In genomic region chr19:50565984-50566903, GRCh38 we compare ENCODE assay signal across 13 cellular contexts. TPM values are rescaled to one million over a fixed set of nuclear protein-coding genes. Genes with fewer than 3 reads are reported as not detected.
DNase-seq lines count a peak whose midpoint lies in the region; ATAC-seq, FAIRE-seq and TF ChIP-seq lines count a peak whose summit lies in the region.
"Had no signal": no experiment of that assay in that cellular context is flagged by ENCODE, and none has a peak within 500 bp of the region (broad histone marks: within the 10 kb centered on the region; RNA-seq: fewer than 3 reads in every experiment).

No MANE protein-coding gene starts in this region.

- no peaks in the 10 kb centered on the region for H4K20me1 ChIP-seq in astrocyte (ENCODE audit: insufficient read depth, low read length)

- no peak for ATAC-seq in HG02885 (IDR thresholded peaks at IDR 0.05; ENCODE audit: poor library complexity, unreplicated experiment)
- ATAC-seq: activated CD4-positive, CD25-positive, alpha-beta regulatory T cell treated with anti-CD3 and anti-CD28 coated beads, Interleukin-2, amount 50 U/mL, for 24 hours had no signal

- DNase-seq in 8988T (peak; percentile 33), GM12865 (ENCODE audit: low read depth) (peak; percentile 16), astrocyte (ENCODE audit: low read depth) (no peak), pons (ENCODE audit: low spot score) (no peak), GF-D8 (lab: John Stamatoyannopoulos, UW) (no peak), GM19238 (ENCODE audit: insufficient read length, low spot score) (no peak)
- DNase-seq: NCI-H1694 treated with DMSO at 0.1 percent for 48 hours had no signal

- no peak for FAIRE-seq in astrocyte (lab: Jason Lieb, UNC)

- TF ChIP-seq CTCF in GM12865 (IDR thresholded peaks at IDR 0.05; ENCODE audit: insufficient read depth, low read depth, low read length, missing control alignments): no peak
- TF ChIP-seq CTCF in astrocyte (IDR thresholded peaks at IDR 0.05; ENCODE audit: insufficient read depth, low read depth, low read length): no peak
- no peak for TF ChIP-seq CTCF in nephron (IDR thresholded peaks at IDR 0.05; ENCODE audit: unreplicated experiment in 3 of 3)

- H3K36me3 Mint-ChIP-seq in astrocyte (ENCODE audit: low read depth, unreplicated experiment): no peaks in the 10 kb centered on the region
- H3K36me3 Mint-ChIP-seq in nephron (ENCODE audit: low read depth): no peaks in the 10 kb centered on the region

- H3K4me2 ChIP-seq in astrocyte (ENCODE audit: low read length): peak overlapping the region; percentile 22

- H3K4me3 ChIP-seq in GM12865 (ENCODE audit: low read depth, low read length): no peak overlapping the region; the same call in 1 of the 2 replicates
- no peak overlapping the region for H3K4me3 ChIP-seq in astrocyte (ENCODE audit: insufficient read depth, low read depth, low read length)

- H3K9me3 ChIP-seq in astrocyte (ENCODE audit: insufficient read depth, low read depth, low read length): no peaks in the 10 kb centered on the region
- H3K9me3 ChIP-seq: neutrophil had no signal

- H3K4me1 ChIP-seq in astrocyte (ENCODE audit: insufficient read depth, low read length): no peaks in the 10 kb centered on the region

- H3K27ac Mint-ChIP-seq in astrocyte (ENCODE audit: unreplicated experiment) (no peak overlapping the region), nephron (peak overlapping the region; percentile 29 to 50 (median 43))

- H3K27ac ChIP-seq in astrocyte (ENCODE audit: low read depth, low read length): no peak overlapping the region
- H3K27ac ChIP-seq: coronary artery, neutrophil had no signal

- H3K27me3 Mint-ChIP-seq in astrocyte (ENCODE audit: low read depth, unreplicated experiment): no peaks in the 10 kb centered on the region
- H3K27me3 Mint-ChIP-seq in nephron (ENCODE audit: low read depth): peaks cover 59% of the 10 kb centered on the region

- H3K4me1 Mint-ChIP-seq in astrocyte (ENCODE audit: low read depth, unreplicated experiment) (no peaks in the 10 kb centered on the region), nephron (peaks cover 16% of the 10 kb centered on the region)

- H3K27me3 ChIP-seq in astrocyte (ENCODE audit: insufficient read depth, low read length): peaks cover 5% of the 10 kb centered on the region

- no peaks in the 10 kb centered on the region for H3K79me2 ChIP-seq in astrocyte (ENCODE audit: insufficient read depth, low read length)

- no peak overlapping the region for H3K9ac ChIP-seq in astrocyte (ENCODE audit: low read length)

- H3K9me3 Mint-ChIP-seq in astrocyte (ENCODE audit: unreplicated experiment): peaks cover 2% of the 10 kb centered on the region
- no peaks in the 10 kb centered on the region for H3K9me3 Mint-ChIP-seq in nephron

- H3K36me3 ChIP-seq in astrocyte (ENCODE audit: insufficient read depth, low read length): no peaks in the 10 kb centered on the region
- H3K36me3 ChIP-seq: neutrophil had no signal

- H2AFZ ChIP-seq in astrocyte (ENCODE audit: low read depth, low read length): no peak overlapping the region

- H3K4me3 Mint-ChIP-seq in astrocyte (ENCODE audit: unreplicated experiment) (no peak overlapping the region), nephron (peak overlapping the region; percentile 85 to 90 (median 87))

RNA-seq across cellular contexts. Expression of gene LRRC4B, which starts 2.0 kb away (rescaled TPM):
- total RNA-seq in astrocyte: not detected in 2 replicates
- total RNA-seq: RPMI7951 had no signal

RNA-seq across cellular contexts. Expression of gene ASPDH, which starts 52.5 kb away (rescaled TPM):
- not detected in 2 replicates for total RNA-seq in astrocyte
- total RNA-seq: RPMI7951 had no signal

RNA-seq across cellular contexts. Expression of gene JOSD2, which starts 55.3 kb away (rescaled TPM):
- total RNA-seq in astrocyte: not detected in 2 replicates

Comparison
In these comparisons a context has a peak if more than half of its experiments do, and no peak if none do; other contexts are left out.
1. DNase-seq: peak in 8988T (single experiment) and GM12865 (single experiment); none in astrocyte (single experiment), pons (single experiment), GF-D8 (single experiment) and GM19238 (single experiment).